10 cellular contexts compared by ENCODE assay signal in genomic region chr1:7644906-7645750, GRCh38.
A peak's percentile ranks its signal among the peaks of the same experiment; 100 is the strongest.
DNase-seq lines count a peak whose midpoint lies in the region; ATAC-seq, FAIRE-seq and TF ChIP-seq lines count a peak whose summit lies in the region.
"Had no signal": no experiment of that assay in that cellular context is flagged by ENCODE, and none has a peak within 500 bp of the region (broad histone marks: within the 10 kb centered on the region; RNA-seq: fewer than 3 reads in every experiment).

No MANE protein-coding gene starts in this region.

- peak; percentile 52 for DNase-seq in HT1080 (ENCODE audit: low read depth)
- DNase-seq in NCI-H510A treated with DMSO at 0.1 percent for 48 hours (lab: John Stamatoyannopoulos, UW): peak; percentile 100
- no peak for DNase-seq in foreskin keratinocyte
- peak; percentile 60 for DNase-seq in renal cortical epithelial cell (ENCODE audit: low read depth)
- no peak for DNase-seq in stimulated activated naive CD8-positive, alpha-beta T cell treated with anti-CD3 and anti-CD28 coated beads, Interleukin-15, Interleukin-2, amounts not matched to agents 100 U/mL and 50 U/mL, for 24 hours
- no peak for DNase-seq in GM12892 (ENCODE audit: insufficient read length)
- no peak for DNase-seq in stimulated activated naive CD4-positive, alpha-beta T cell treated with Interleukin-2 at 50 U/mL for 16 hours (lab: John Stamatoyannopoulos, UW)
- DNase-seq: stimulated activated CD4-positive, alpha-beta T cell treated with anti-CD3 and anti-CD28 coated beads, Interleukin-4, amount 100 ng/mL, for 1 hour had no signal

- ATAC-seq in foreskin keratinocyte (peak; percentile 5), HG03571 (IDR thresholded peaks at IDR 0.05; ENCODE audit: unreplicated experiment) (no peak)
- no peak for ATAC-seq in stimulated activated naive CD8-positive, alpha-beta T cell treated with anti-CD3 and anti-CD28 coated beads, Interleukin-15, Interleukin-2, amounts not matched to agents 100 U/mL and 50 U/mL, for 24 hours

- H3K27me3 ChIP-seq in foreskin keratinocyte: no peaks in the 10 kb centered on the region

- TF ChIP-seq CTCF in foreskin keratinocyte (conservative IDR thresholded peaks at IDR 0.05): no peak

- no peak for FAIRE-seq in GM12892 (lab: Jason Lieb, UNC)

- no peak for TF ChIP-seq POLR2A in GM12892 (IDR thresholded peaks at IDR 0.05; ENCODE audit: low read depth, low read length)

- H3K27ac ChIP-seq in foreskin keratinocyte: no peak overlapping the region
- H3K27ac ChIP-seq: HL-60 had no signal

- H3K4me1 ChIP-seq in foreskin keratinocyte: no peaks in the 10 kb centered on the region

Comparison
In these comparisons a context has a peak if more than half of its experiments do, and no peak if none do; other contexts are left out.
1. DNase-seq: peak in HT1080 (single experiment), NCI-H510A treated with DMSO at 0.1 percent for 48 hours (single experiment) and renal cortical epithelial cell (single experiment); none in foreskin keratinocyte (0 of 2), stimulated activated naive CD8-positive, alpha-beta T cell treated with anti-CD3 and anti-CD28 coated beads, Interleukin-15, Interleukin-2, amounts not matched to agents 100 U/mL and 50 U/mL, for 24 hours (single experiment), GM12892 (single experiment) and stimulated activated naive CD4-positive, alpha-beta T cell treated with Interleukin-2 at 50 U/mL for 16 hours (single experiment).